ENCODE assay signal across 1 cellular context in the genomic region with DNA sequence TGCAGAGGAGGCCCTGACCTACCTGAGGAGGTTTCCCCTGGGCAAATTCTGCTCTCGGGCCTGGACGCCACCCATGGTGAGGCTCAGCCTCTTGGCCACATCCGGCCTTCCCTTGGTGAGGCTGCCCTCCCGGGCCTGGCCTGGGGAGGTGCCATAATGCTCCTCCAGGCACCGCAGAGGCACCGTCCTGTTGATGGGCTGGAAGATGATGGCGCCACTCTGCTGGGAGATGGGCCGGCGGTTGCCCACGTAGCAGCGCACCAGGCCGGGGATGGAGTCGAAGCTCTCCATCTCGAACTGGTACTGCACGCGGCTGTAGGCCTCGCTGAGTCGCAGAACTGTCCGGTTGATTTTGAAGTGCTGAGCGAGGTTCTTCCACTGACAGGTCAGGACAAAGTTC.
TF ChIP-seq lines count a peak whose summit lies in the region.

No MANE protein-coding gene starts in this region.

TF ChIP-seq in SK-N-SH, 30 proteins besides CTCF, POLR2A, EP300 and RAD21 (continued from another document):
- TF ChIP-seq, protein P1, sequence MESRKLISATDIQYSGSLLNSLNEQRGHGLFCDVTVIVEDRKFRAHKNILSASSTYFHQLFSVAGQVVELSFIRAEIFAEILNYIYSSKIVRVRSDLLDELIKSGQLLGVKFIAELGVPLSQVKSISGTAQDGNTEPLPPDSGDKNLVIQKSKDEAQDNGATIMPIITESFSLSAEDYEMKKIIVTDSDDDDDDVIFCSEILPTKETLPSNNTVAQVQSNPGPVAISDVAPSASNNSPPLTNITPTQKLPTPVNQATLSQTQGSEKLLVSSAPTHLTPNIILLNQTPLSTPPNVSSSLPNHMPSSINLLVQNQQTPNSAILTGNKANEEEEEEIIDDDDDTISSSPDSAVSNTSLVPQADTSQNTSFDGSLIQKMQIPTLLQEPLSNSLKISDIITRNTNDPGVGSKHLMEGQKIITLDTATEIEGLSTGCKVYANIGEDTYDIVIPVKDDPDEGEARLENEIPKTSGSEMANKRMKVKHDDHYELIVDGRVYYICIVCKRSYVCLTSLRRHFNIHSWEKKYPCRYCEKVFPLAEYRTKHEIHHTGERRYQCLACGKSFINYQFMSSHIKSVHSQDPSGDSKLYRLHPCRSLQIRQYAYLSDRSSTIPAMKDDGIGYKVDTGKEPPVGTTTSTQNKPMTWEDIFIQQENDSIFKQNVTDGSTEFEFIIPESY (IDR thresholded peaks at IDR 0.05; ENCODE audit: borderline replicate concordance, low read depth) = no peak
- TF ChIP-seq MEF2A (IDR thresholded peaks at IDR 0.05; ENCODE audit: borderline replicate concordance, low read depth) (no peak), SMC3 (IDR thresholded peaks at IDR 0.05; ENCODE audit: low read depth, low read length) (no peak), GABPA (IDR thresholded peaks at IDR 0.05; ENCODE audit: low read depth) (no peak), TCF12 (IDR thresholded peaks at IDR 0.05) (no peak), RFX5 (IDR thresholded peaks at IDR 0.05; ENCODE audit: low read length) (no peak), CHD2 (IDR thresholded peaks at IDR 0.05; ENCODE audit: low read length, partially characterized antibody) (no peak), NRF1 (IDR thresholded peaks at IDR 0.05; ENCODE audit: low read depth, low read length) (no peak), GATA2 (CRISPR knock-in tag; IDR thresholded peaks at IDR 0.05) (no peak), ELF1 (IDR thresholded peaks at IDR 0.05) (no peak), NFIC (IDR thresholded peaks at IDR 0.05; ENCODE audit: borderline replicate concordance) (no peak), MXI1 (IDR thresholded peaks at IDR 0.05; ENCODE audit: low read depth, low read length) (no peak)
- TF ChIP-seq, protein P2, sequence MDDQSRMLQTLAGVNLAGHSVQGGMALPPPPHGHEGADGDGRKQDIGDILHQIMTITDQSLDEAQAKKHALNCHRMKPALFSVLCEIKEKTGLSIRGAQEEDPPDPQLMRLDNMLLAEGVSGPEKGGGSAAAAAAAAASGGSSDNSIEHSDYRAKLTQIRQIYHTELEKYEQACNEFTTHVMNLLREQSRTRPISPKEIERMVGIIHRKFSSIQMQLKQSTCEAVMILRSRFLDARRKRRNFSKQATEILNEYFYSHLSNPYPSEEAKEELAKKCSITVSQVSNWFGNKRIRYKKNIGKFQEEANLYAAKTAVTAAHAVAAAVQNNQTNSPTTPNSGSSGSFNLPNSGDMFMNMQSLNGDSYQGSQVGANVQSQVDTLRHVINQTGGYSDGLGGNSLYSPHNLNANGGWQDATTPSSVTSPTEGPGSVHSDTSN (IDR thresholded peaks at IDR 0.05) = no peak
- TF ChIP-seq, protein P3, sequence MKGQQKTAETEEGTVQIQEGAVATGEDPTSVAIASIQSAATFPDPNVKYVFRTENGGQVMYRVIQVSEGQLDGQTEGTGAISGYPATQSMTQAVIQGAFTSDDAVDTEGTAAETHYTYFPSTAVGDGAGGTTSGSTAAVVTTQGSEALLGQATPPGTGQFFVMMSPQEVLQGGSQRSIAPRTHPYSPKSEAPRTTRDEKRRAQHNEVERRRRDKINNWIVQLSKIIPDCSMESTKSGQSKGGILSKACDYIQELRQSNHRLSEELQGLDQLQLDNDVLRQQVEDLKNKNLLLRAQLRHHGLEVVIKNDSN (IDR thresholded peaks at IDR 0.05; ENCODE audit: borderline replicate concordance, low read depth) = no peak
- TF ChIP-seq, protein P4, sequence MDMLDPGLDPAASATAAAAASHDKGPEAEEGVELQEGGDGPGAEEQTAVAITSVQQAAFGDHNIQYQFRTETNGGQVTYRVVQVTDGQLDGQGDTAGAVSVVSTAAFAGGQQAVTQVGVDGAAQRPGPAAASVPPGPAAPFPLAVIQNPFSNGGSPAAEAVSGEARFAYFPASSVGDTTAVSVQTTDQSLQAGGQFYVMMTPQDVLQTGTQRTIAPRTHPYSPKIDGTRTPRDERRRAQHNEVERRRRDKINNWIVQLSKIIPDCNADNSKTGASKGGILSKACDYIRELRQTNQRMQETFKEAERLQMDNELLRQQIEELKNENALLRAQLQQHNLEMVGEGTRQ (IDR thresholded peaks at IDR 0.05; ENCODE audit: borderline replicate concordance, low read depth, low read length) = no peak
TF ChIP-seq in SK-N-SH: peak in this region for 0.
